9 cellular contexts compared by ENCODE assay signal in the genomic region with DNA sequence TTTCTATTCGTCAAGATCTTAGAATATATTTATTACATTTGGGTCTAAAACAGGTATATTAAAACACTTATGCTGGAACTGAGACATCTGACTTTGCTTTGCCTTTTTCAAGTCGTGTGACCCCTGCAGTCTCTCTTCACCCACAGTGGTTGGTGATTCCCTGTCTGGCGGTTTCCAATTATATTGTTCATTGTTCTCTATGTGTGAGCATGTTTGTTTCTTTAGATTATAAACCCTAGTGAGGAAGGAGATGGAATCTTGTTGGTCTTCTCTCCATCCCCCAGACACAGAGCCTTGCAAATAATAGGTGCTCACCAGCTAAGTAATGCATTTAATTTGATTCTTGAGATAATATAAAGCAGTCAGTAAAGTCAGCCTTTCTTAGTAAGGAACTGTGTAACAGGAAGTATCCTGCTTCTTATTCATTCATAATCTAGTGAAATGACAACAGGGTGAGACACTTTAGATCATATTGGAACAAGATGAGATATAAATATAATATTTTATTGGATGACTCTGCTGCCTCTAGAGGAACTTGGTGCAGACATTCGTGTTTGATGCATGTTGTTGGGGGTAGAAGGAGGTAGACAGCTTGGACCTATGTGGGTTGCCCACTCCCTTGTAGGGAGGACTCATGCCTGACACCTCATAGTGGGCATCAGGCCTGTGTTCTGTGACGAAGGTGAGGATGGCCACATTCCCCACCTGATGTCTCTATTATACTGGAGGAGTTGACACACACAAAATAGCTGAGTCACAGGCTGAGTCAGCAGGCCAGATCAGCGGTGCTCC.
A peak's percentile ranks its signal among the peaks of the same experiment; 100 is the strongest.
DNase-seq lines count a peak whose midpoint lies in the region; ATAC-seq and TF ChIP-seq lines count a peak whose summit lies in the region.
"Had no signal": no experiment of that assay in that cellular context is flagged by ENCODE, and none has a peak within 500 bp of the region (broad histone marks: within the 10 kb centered on the region; RNA-seq: fewer than 3 reads in every experiment).

No MANE protein-coding gene starts in this region.

- no peaks in the 10 kb centered on the region for H3K9me3 Mint-ChIP-seq in nephron
- no peaks in the 10 kb centered on the region for H3K9me3 Mint-ChIP-seq in CD4-positive, alpha-beta T cell

- DNase-seq in Daoy (ENCODE audit: low read depth) (peak; percentile 91), LHCN-M2 (ENCODE audit: low read depth) (peak; percentile 85), brain microvascular endothelial cell (peak; percentile 86), MV-4-11 (lab: John Stamatoyannopoulos, UW) (no peak), cardiac septum (ENCODE audit: low spot score) (no peak)
- no peak for DNase-seq in CD4-positive, alpha-beta T cell
- DNase-seq: naive B cell had no signal

- TF ChIP-seq CTCF in brain microvascular endothelial cell (IDR thresholded peaks at IDR 0.05; ENCODE audit: low read depth, low read length, missing control alignments) (peak; percentile 40), nephron (IDR thresholded peaks at IDR 0.05; ENCODE audit: unreplicated experiment in 3 of 3) (no peak)
- TF ChIP-seq CTCF in CD4-positive, alpha-beta T cell (IDR thresholded peaks at IDR 0.05): no peak

- no peaks in the 10 kb centered on the region for H3K27me3 Mint-ChIP-seq in nephron (ENCODE audit: low read depth)
- H3K27me3 Mint-ChIP-seq in CD4-positive, alpha-beta T cell: peaks cover 32% of the 10 kb centered on the region

- H3K27ac Mint-ChIP-seq in nephron: peak overlapping the region; percentile 16 to 72 (median 68)
- H3K27ac Mint-ChIP-seq in CD4-positive, alpha-beta T cell: no peak overlapping the region
- H3K27ac Mint-ChIP-seq: naive B cell had no signal

- H3K36me3 ChIP-seq in brain microvascular endothelial cell (replicated peaks): no peaks in the 10 kb centered on the region

- H3K27me3 ChIP-seq in brain microvascular endothelial cell (replicated peaks): no peaks in the 10 kb centered on the region
- peaks cover 4% of the 10 kb centered on the region for H3K27me3 ChIP-seq in CD4-positive, alpha-beta T cell (ENCODE audit: control insufficient read depth, insufficient read depth, low read length)

- POLR2A ChIA-PET in CD4-positive, alpha-beta T cell (lab: Charles Lee): no interaction called here

- H3K36me3 Mint-ChIP-seq in nephron (ENCODE audit: low read depth): peaks cover 5% of the 10 kb centered on the region
- H3K36me3 Mint-ChIP-seq in CD4-positive, alpha-beta T cell (ENCODE audit: low read depth): no peaks in the 10 kb centered on the region

- no peak overlapping the region for H3K4me3 ChIP-seq in brain microvascular endothelial cell (ENCODE audit: low read depth, low read length)

- H3K4me3 Mint-ChIP-seq in nephron: no peak overlapping the region
- no peak overlapping the region for H3K4me3 Mint-ChIP-seq in CD4-positive, alpha-beta T cell
- H3K4me3 Mint-ChIP-seq: naive B cell had no signal

- peak overlapping the region; percentile 3 for H3K27ac ChIP-seq in brain microvascular endothelial cell
- H3K27ac ChIP-seq in CD4-positive, alpha-beta T cell (ENCODE audit: low read depth, low read length): no peak overlapping the region

- CTCF ChIA-PET in CD4-positive, alpha-beta T cell (lab: Charles Lee): no interaction called here

- no peak for ATAC-seq in GM21423 (IDR thresholded peaks at IDR 0.05; ENCODE audit: unreplicated experiment)
- ATAC-seq in CD4-positive, alpha-beta T cell (ENCODE audit: poor library complexity): no peak

- intact Hi-C loops in CD4-positive, alpha-beta T cell (cut with DNase I, micrococcal nuclease): no loop called here
- intact Hi-C loops in cardiac septum (cut with DNase I): no loop called here

- H3K9me3 ChIP-seq in CD4-positive, alpha-beta T cell (ENCODE audit: control insufficient read depth, low read length): no peaks in the 10 kb centered on the region

- peaks cover 17% of the 10 kb centered on the region for H3K4me1 Mint-ChIP-seq in nephron
- H3K4me1 Mint-ChIP-seq in CD4-positive, alpha-beta T cell (ENCODE audit: low read depth): no peaks in the 10 kb centered on the region
- H3K4me1 Mint-ChIP-seq: naive B cell had no signal

- in situ Hi-C loops in brain microvascular endothelial cell (cut with HindIII; ENCODE audit: low pct_ligation_motif_present, low sequenced_read_pairs): no loop called here

Comparison
In these comparisons a context has a peak if more than half of its experiments do, and no peak if none do; other contexts are left out.
1. DNase-seq: peak in Daoy (single experiment), LHCN-M2 (single experiment) and brain microvascular endothelial cell (single experiment); none in CD4-positive, alpha-beta T cell (0 of 10), MV-4-11 (single experiment) and cardiac septum (single experiment).